In the genomic region with DNA sequence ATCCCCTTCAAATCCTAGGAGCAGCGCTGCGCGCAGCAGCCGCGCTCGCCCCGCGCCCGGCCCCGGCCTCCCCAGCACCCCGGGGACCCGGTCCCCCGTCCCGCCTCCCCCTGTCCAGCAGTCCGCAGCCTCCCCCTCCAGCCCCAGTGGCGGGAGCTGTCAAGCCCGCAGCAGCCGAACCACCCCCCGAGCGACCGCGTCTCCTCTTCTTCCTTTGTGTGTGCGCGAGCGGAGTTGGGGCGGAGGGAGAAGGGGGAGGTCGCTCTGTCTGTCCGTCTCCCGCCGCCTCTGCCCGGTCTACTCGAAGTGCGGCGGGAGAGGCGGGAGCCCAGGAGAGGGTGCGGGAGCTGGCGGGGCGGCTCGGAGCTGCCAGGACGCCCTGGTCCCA, we compare ENCODE assay signal across 8 cellular contexts. TPM values are rescaled to one million over a fixed set of nuclear protein-coding genes. Genes with fewer than 3 reads are reported as not detected.
DNase-seq lines count a peak whose midpoint lies in the region; ATAC-seq and TF ChIP-seq lines count a peak whose summit lies in the region.

No MANE protein-coding gene starts in this region.

- TF ChIP-seq CTCF in RWPE2 (IDR thresholded peaks at IDR 0.05; ENCODE audit: poor library complexity, severe bottlenecking) (no peak), fibroblast of lung (conservative IDR thresholded peaks at IDR 0.05 in 1 of 2, IDR thresholded peaks at IDR 0.05 in 1 of 2; ENCODE audit: low read depth in 1 of 2, low read length in 2 of 2) (no peak), GM20000 (IDR thresholded peaks at IDR 0.05; ENCODE audit: extremely low read depth, missing control alignments) (no peak)

- peak overlapping the region; percentile 49 for H3K4me3 ChIP-seq in RWPE2 (ENCODE audit: severe bottlenecking)
- peak overlapping the region in 2 of 4 experiments; percentile 8 to 36 for H3K4me3 ChIP-seq in fibroblast of lung (replicated peaks in 1 of 4; ENCODE audit: control extremely low read depth in 1 of 4, insufficient read depth in 1 of 4, low read depth in 3 of 4, low read length in 4 of 4)
- H3K4me3 ChIP-seq in neuron (ENCODE audit: low read length), result peak overlapping the region; percentile 47

- no peak overlapping the region for H3K27ac ChIP-seq in RWPE2 (ENCODE audit: poor library complexity, severe bottlenecking)
- H3K27ac ChIP-seq in fibroblast of lung (ENCODE audit: insufficient read depth, low read length), result no peak overlapping the region

- H3K36me3 ChIP-seq in RWPE2 (ENCODE audit: low read depth) (no peaks in the 10 kb centered on the region), fibroblast of lung (ENCODE audit: control insufficient read depth, insufficient read depth, low read length) (no peaks in the 10 kb centered on the region), neuron (ENCODE audit: insufficient read depth, low read length) (no peaks in the 10 kb centered on the region)

- peaks cover 7% of the 10 kb centered on the region for H3K4me1 ChIP-seq in RWPE2 (ENCODE audit: insufficient read depth, poor library complexity, severe bottlenecking)
- H3K4me1 ChIP-seq in fibroblast of lung (ENCODE audit: control insufficient read depth, extremely low read depth, insufficient read depth, low read length), result no peaks in the 10 kb centered on the region
- H3K4me1 ChIP-seq in neuron (ENCODE audit: insufficient read depth, low read length), result peaks cover 3% of the 10 kb centered on the region

- H4K20me1 ChIP-seq in fibroblast of lung (ENCODE audit: control insufficient read depth, extremely low read depth, insufficient read depth, low read length), result no peaks in the 10 kb centered on the region

- H3K27me3 ChIP-seq in RWPE2 (ENCODE audit: insufficient read depth, poor library complexity, severe bottlenecking), result peaks cover 6% of the 10 kb centered on the region
- peaks cover 23% of the 10 kb centered on the region for H3K27me3 ChIP-seq in fibroblast of lung (ENCODE audit: control insufficient read depth, insufficient read depth, low read length)
- peaks cover 71% of the 10 kb centered on the region for H3K27me3 ChIP-seq in neuron (ENCODE audit: insufficient read depth, low read length)

- H3K9me3 ChIP-seq in RWPE2 (ENCODE audit: severe bottlenecking) (no peaks in the 10 kb centered on the region), fibroblast of lung (ENCODE audit: control insufficient read depth, insufficient read depth, low read depth, low read length) (no peaks in the 10 kb centered on the region), neuron (ENCODE audit: low read length) (no peaks in the 10 kb centered on the region)

- H2AFZ ChIP-seq in fibroblast of lung (ENCODE audit: low read length) (no peak overlapping the region), neuron (ENCODE audit: low read depth, low read length) (peak overlapping the region; percentile 79)

- H3K9ac ChIP-seq in fibroblast of lung (ENCODE audit: insufficient read depth, low read length), result no peak overlapping the region

- ATAC-seq in RWPE2 (ENCODE audit: low read depth), result peak; percentile 37

- peak overlapping the region; percentile 45 for H3K4me2 ChIP-seq in fibroblast of lung (ENCODE audit: extremely low read depth, insufficient read depth, low read length)

- H3K79me2 ChIP-seq in fibroblast of lung (ENCODE audit: control insufficient read depth, insufficient read depth, low read length), result no peaks in the 10 kb centered on the region

- DNase-seq in NCI-H1436 (lab: John Stamatoyannopoulos, UW) (peak; percentile 49), NCI-H1436 treated with DMSO at 0.1 percent for 48 hours (lab: John Stamatoyannopoulos, UW) (no peak), RWPE2 (ENCODE audit: low spot score) (peak; percentile 54), fibroblast of lung (ENCODE audit: low read depth in 2 of 2) (peak in 1 of 2 donors; percentile 5), NCI-H1105 treated with DMSO at 0.1 percent for 48 hours (lab: John Stamatoyannopoulos, UW) (no peak), GM03348 (ENCODE audit: low spot score) (no peak), GM20000 (ENCODE audit: low spot score) (no peak)

RNA-seq across cellular contexts. Expression of gene CHN2, which starts 0.4 kb away (rescaled TPM):
- 0.33 and 1.3 TPM in 2 replicates for total RNA-seq in fibroblast of lung
- polyA plus RNA-seq in fibroblast of lung, result 0.53 and 1.3 TPM in 2 replicates
- polyA plus RNA-seq in fibroblast of lung (2012), result 0.34 and 0.77 TPM in 2 replicates
- not detected in 2 replicates for polyA minus RNA-seq in fibroblast of lung (ENCODE audit: low replicate concordance)

RNA-seq across cellular contexts. Expression of gene CPVL, which starts 47.9 kb away (rescaled TPM):
- total RNA-seq in fibroblast of lung, result 0.17 and 0.51 TPM in 2 replicates
- polyA plus RNA-seq in fibroblast of lung, result 0.34 TPM in 1 of 2 replicates, not detected in the other
- polyA plus RNA-seq in fibroblast of lung (2012), result 0.51 TPM in 1 of 2 replicates, not detected in the other
- 0.41 TPM in 1 of 2 replicates, not detected in the other for polyA minus RNA-seq in fibroblast of lung (ENCODE audit: low replicate concordance)

Comparison
In these comparisons a context has a peak if more than half of its experiments do, and no peak if none do; other contexts are left out.
1. DNase-seq: peak in NCI-H1436 (single experiment) and RWPE2 (single experiment); none in NCI-H1436 treated with DMSO at 0.1 percent for 48 hours (single experiment), NCI-H1105 treated with DMSO at 0.1 percent for 48 hours (single experiment), GM03348 (single experiment) and GM20000 (single experiment).